In the genomic region with DNA sequence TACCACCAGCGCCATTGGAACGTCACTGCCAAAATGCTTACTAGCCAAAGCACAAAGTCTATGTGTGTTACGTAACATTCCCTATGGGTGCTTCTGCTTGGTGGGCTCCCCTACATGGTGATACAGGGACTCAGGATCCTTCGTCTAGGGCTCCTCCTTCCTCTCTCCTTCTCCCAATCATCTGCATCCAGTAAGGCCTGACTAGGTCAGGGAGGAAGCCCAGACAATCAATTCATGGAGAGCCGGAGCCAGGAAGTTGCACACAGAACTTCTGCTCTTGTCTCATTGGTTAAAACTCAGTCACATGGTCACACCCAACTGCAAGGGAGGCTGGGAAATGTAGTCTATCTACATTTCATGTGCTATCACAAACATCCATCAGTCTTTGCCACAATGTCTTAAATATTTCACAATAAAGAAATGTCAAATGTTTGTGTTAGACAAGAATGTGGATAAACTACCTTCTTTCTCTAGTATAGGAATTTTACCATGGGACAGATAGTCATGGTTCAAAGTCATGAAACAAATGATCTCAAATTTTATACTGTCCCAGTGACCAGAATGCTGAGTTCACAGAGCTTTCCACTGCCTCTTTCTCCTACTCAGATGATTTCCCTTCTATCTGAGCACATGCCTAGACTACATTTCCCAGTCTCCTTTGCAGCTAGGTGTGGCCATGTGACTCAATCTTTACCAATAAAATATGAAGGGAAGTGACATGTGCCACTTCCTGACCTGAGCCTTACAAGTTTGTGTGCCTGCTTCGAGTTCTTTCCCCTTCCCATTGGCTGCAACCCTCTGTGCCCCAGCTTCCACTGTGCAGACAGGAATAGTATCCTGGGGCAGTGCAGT, we compare ENCODE assay signal across 8 cellular contexts. TPM values are rescaled to one million over a fixed set of nuclear protein-coding genes. Genes with fewer than 3 reads are reported as not detected.
DNase-seq lines count a peak whose midpoint lies in the region; ATAC-seq lines count a peak whose summit lies in the region.

No MANE protein-coding gene starts in this region.

- no peak overlapping the region for H3K27ac ChIP-seq in BLaER1
- peak overlapping the region; percentile 5; the same call in 1 of the 2 replicates for H3K27ac ChIP-seq in GM23248
- peak overlapping the region; percentile 79 for H3K27ac ChIP-seq in angular gyrus (ENCODE audit: low read depth, low read length)

- H3K79me2 ChIP-seq in GM23248 (ENCODE audit: insufficient read depth) = no peaks in the 10 kb centered on the region

- no peaks in the 10 kb centered on the region for H3K9me2 ChIP-seq in GM23248 (ENCODE audit: insufficient read depth)

- H2AFZ ChIP-seq in GM23248 = peak overlapping the region; percentile 78

- no peaks in the 10 kb centered on the region for H4K20me1 ChIP-seq in BLaER1
- H4K20me1 ChIP-seq in GM23248 (ENCODE audit: insufficient read depth) = no peaks in the 10 kb centered on the region

- in situ Hi-C loops in GM23248 (cut with MboI) = no loop called here

- H3K27me3 ChIP-seq in BLaER1 = no peaks in the 10 kb centered on the region
- H3K27me3 ChIP-seq in GM23248 (replicated peaks; ENCODE audit: insufficient read depth) = no peaks in the 10 kb centered on the region

- WGBS in GM23248 (ENCODE audit: low coverage in 1 of 2, low lambda C conversion rate in 2 of 2, missing lambda C conversion rate in 2 of 2), 2 experiments = 26 to 34% methylated on average over 6 of the region's 6 CpGs

- H3F3A ChIP-seq in GM23248 (ENCODE audit: insufficient read depth) = peaks cover 22% of the 10 kb centered on the region; the same call in 1 of the 2 replicates

- H3K4me3 ChIP-seq in BLaER1 = no peak overlapping the region
- no peak overlapping the region for H3K4me3 ChIP-seq in GM23248
- H3K4me3 ChIP-seq in skeletal muscle cell (ENCODE audit: low read depth, low read length) = no peak overlapping the region

- H3K36me3 ChIP-seq in BLaER1 (no peaks in the 10 kb centered on the region), GM23248 (ENCODE audit: low read depth) (no peaks in the 10 kb centered on the region)

- H3K4me2 ChIP-seq in BLaER1 (0 out of 2 replicates have a peak overlapping the region, but pooled peaks have one; percentile 19), GM23248 (ENCODE audit: unreplicated experiment) (no peak overlapping the region)

- no peak for ATAC-seq in HG03469 (IDR thresholded peaks at IDR 0.05; ENCODE audit: unreplicated experiment)

- H3K9ac ChIP-seq in BLaER1 (no peak overlapping the region), GM23248 (no peak overlapping the region)

- peaks cover 5% of the 10 kb centered on the region; the same call in 1 of the 2 replicates for H3K4me1 ChIP-seq in BLaER1
- H3K4me1 ChIP-seq in GM23248 (ENCODE audit: insufficient read depth) = peaks cover 17% of the 10 kb centered on the region

- peaks cover 11% of the 10 kb centered on the region for H3K9me3 ChIP-seq in BLaER1
- no peaks in the 10 kb centered on the region for H3K9me3 ChIP-seq in GM23248 (ENCODE audit: low read depth)

- DNase-seq in GM23248 = peak; percentile 88
- peak; percentile 56 to 80 for DNase-seq in NOMO-1 (lab: John Stamatoyannopoulos, UW; ENCODE audit: unreplicated experiment in 2 of 2)
- peak; percentile 62 for DNase-seq in hepatic stellate cell (ENCODE audit: low spot score)
- DNase-seq in skeletal muscle cell (ENCODE audit: low read depth) = peak; percentile 60
- DNase-seq in NCI-H1048 (lab: John Stamatoyannopoulos, UW) = no peak

RNA-seq across cellular contexts. Expression of gene KCNK15, which starts 9.3 kb away (rescaled TPM):
- total RNA-seq in GM23248 (2014; rRNA removed; shearing (Covaris generic)) = 9.9 and 11.1 TPM in 2 replicates
- 5.2 and 5.7 TPM in 2 replicates for polyA plus RNA-seq in GM23248 (2016; fragmentation: Nextera tagmentation; extraction: Ambion mirVana)

RNA-seq across cellular contexts. Expression of gene CCN5, which starts 21.2 kb away (rescaled TPM):
- 24.5 and 47.3 TPM in 2 replicates for total RNA-seq in GM23248 (2014; rRNA removed; shearing (Covaris generic))
- polyA plus RNA-seq in GM23248 (2016; fragmentation: Nextera tagmentation; extraction: Ambion mirVana) = 20.8 and 23.6 TPM in 2 replicates
